16 cellular contexts compared by ENCODE assay signal in genomic region chr6:52877168-52877567, GRCh38. TPM values are rescaled to one million over a fixed set of nuclear protein-coding genes. Genes with fewer than 3 reads are reported as not detected.
DNase-seq lines count a peak whose midpoint lies in the region; ATAC-seq and TF ChIP-seq lines count a peak whose summit lies in the region.
"Had no signal": no experiment of that assay in that cellular context is flagged by ENCODE, and none has a peak within 500 bp of the region (broad histone marks: within the 10 kb centered on the region; RNA-seq: fewer than 3 reads in every experiment).

No MANE protein-coding gene starts in this region.

- intact Hi-C loops in lower leg skin (cut with DNase I; ENCODE audit: low total_unique reads) = no loop called here

- TF ChIP-seq CTCF in choroid plexus epithelial cell (conservative IDR thresholded peaks at IDR 0.05; ENCODE audit: low read depth, low read length) (no peak), lower leg skin (IDR thresholded peaks at IDR 0.05) (no peak)

- peak; percentile 76 to 78 for ATAC-seq in activated CD4-positive, CD25-positive, alpha-beta regulatory T cell treated with anti-CD3 and anti-CD28 coated beads, Interleukin-2, amount 50 U/mL, for 24 hours
- ATAC-seq in GM21619 (IDR thresholded peaks at IDR 0.05; ENCODE audit: unreplicated experiment) = no peak

- DNase-seq in activated CD4-positive, CD25-positive, alpha-beta regulatory T cell treated with anti-CD3 and anti-CD28 coated beads, Interleukin-2, amount 50 U/mL, for 72 hours = no peak
- peak; percentile 51 for DNase-seq in NCI-H82 (lab: John Stamatoyannopoulos, UW)
- peak; percentile 95 for DNase-seq in choroid plexus epithelial cell (ENCODE audit: low read depth)
- DNase-seq in smooth muscle cell of the brain vasculature (ENCODE audit: low read depth, low spot score) = peak; percentile 10
- DNase-seq in lower leg skin (ENCODE audit: low spot score in 2 of 2) = no peak
- no peak for DNase-seq in NCI-H1092 treated with DMSO at 0.1 percent for 48 hours (lab: John Stamatoyannopoulos, UW)
- DNase-seq: effector memory CD4-positive, alpha-beta T cell; Kasumi-1; NK-92 treated with Interleukin-12 subunit alpha and Interleukin-12 subunit beta, amount 100 ng/mL, for 24 hours; pancreas; T1000; transverse colon had no signal

- 74 to 79% methylated on average over 3 of the region's 3 CpGs for WGBS in lower leg skin, 2 donors

- no peak overlapping the region for H3K4me3 ChIP-seq in choroid plexus epithelial cell (ENCODE audit: low read depth, low read length)
- H3K4me3 ChIP-seq in lower leg skin (ENCODE audit: low read depth, poor library complexity, severe bottlenecking) = no peak overlapping the region
- H3K4me3 ChIP-seq: pancreas, transverse colon had no signal

- no peak for TF ChIP-seq POLR2A in lower leg skin (IDR thresholded peaks at IDR 0.05)

RNA-seq across cellular contexts. Expression of gene GSTA3, which starts 32.3 kb away (rescaled TPM):
- total RNA-seq in lower leg skin = 10 to 100 TPM; 13.3 to 17.8 (median 16.0) TPM
- total RNA-seq: A673; activated T-helper 1 cell treated with anti-CD3 and anti-CD28 coated beads, Interleukin-12 subunit alpha, Interleukin-12 subunit beta, Interleukin-2, Interleukin-4 antibody, amounts not matched to agents 30 ng/mL and 10 ng/mL and 1 ng/mL, durations not matched to agents 14 hours and 24 hours and 36 hours; pancreas; transverse colon had no signal

RNA-seq across cellular contexts. Expression of gene GSTA5, which starts 36.6 kb away (rescaled TPM):
- not detected for total RNA-seq in lower leg skin
- total RNA-seq: A673; activated T-helper 1 cell treated with anti-CD3 and anti-CD28 coated beads, Interleukin-12 subunit alpha, Interleukin-12 subunit beta, Interleukin-2, Interleukin-4 antibody, amounts not matched to agents 30 ng/mL and 10 ng/mL and 1 ng/mL, durations not matched to agents 14 hours and 24 hours and 36 hours; pancreas; transverse colon had no signal

Comparison
In these comparisons a context has a peak if more than half of its experiments do, and no peak if none do; other contexts are left out.
1. DNase-seq: peak in NCI-H82 (single experiment), choroid plexus epithelial cell (single experiment) and smooth muscle cell of the brain vasculature (single experiment); none in activated CD4-positive, CD25-positive, alpha-beta regulatory T cell treated with anti-CD3 and anti-CD28 coated beads, Interleukin-2, amount 50 U/mL, for 72 hours (single experiment), lower leg skin (0 of 2) and NCI-H1092 treated with DMSO at 0.1 percent for 48 hours (single experiment).